ENCODE assay signal across 1 cellular context in the genomic region with DNA sequence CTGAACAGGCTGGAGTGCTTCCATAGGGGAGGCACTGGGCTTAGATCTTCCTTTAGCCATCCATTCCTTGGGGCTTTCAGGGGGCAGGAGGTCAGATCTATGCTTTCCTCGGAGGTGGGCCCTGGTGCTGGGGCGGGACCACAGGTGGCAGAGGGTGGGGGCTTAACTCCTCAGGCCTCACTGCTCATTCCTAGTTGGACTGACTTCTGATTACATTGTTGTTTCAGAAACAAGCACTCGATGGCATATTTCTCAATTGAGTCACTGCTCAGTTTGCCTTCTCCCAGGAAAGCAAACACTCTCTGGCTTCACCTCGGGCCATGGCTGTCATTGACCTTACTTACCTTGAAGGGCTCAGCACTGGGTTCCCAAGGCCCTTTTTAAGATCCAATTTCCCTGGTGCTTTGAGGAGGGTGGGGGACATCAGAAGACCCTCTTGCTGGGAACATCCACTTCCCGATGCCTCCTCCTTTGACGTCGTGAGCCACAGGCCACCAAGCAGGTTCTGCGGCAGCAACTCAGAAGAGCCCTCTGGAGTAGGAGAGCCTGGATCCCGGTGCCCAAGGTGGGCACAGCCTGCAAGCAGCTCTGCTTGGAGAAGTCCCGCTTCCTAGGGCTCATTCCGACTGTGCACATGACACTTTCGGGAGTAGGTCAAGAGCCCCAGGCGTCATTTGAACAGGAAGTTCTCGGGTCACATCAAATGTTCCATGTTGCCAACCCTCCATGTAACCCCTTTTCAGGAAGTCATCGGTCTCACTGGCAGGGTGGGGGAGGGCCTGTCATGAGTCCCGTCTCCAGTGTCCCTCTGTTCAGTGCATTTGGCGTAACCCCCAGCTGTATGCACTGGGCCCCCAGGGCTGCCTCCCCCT.
A peak's percentile ranks its signal among the peaks of the same experiment; 100 is the strongest.
TF ChIP-seq lines count a peak whose summit lies in the region.

No MANE protein-coding gene starts in this region.

TF ChIP-seq in HepG2, 621 proteins besides CTCF, POLR2A, EP300 and RAD21 (continued from another document and continues in another):
- TF ChIP-seq, protein P1, sequence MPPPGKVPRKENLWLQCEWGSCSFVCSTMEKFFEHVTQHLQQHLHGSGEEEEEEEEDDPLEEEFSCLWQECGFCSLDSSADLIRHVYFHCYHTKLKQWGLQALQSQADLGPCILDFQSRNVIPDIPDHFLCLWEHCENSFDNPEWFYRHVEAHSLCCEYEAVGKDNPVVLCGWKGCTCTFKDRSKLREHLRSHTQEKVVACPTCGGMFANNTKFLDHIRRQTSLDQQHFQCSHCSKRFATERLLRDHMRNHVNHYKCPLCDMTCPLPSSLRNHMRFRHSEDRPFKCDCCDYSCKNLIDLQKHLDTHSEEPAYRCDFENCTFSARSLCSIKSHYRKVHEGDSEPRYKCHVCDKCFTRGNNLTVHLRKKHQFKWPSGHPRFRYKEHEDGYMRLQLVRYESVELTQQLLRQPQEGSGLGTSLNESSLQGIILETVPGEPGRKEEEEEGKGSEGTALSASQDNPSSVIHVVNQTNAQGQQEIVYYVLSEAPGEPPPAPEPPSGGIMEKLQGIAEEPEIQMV (CRISPR knock-in tag; IDR thresholded peaks at IDR 0.05; ENCODE audit: low read depth): no peak
- TF ChIP-seq MAFG (CRISPR knock-in tag; IDR thresholded peaks at IDR 0.05): no peak
- TF ChIP-seq, protein P2, sequence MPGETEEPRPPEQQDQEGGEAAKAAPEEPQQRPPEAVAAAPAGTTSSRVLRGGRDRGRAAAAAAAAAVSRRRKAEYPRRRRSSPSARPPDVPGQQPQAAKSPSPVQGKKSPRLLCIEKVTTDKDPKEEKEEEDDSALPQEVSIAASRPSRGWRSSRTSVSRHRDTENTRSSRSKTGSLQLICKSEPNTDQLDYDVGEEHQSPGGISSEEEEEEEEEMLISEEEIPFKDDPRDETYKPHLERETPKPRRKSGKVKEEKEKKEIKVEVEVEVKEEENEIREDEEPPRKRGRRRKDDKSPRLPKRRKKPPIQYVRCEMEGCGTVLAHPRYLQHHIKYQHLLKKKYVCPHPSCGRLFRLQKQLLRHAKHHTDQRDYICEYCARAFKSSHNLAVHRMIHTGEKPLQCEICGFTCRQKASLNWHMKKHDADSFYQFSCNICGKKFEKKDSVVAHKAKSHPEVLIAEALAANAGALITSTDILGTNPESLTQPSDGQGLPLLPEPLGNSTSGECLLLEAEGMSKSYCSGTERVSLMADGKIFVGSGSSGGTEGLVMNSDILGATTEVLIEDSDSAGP (CRISPR knock-in tag; IDR thresholded peaks at IDR 0.05; ENCODE audit: borderline replicate concordance): no peak; the same call in 1 of the 2 replicates
- TF ChIP-seq, protein P3, sequence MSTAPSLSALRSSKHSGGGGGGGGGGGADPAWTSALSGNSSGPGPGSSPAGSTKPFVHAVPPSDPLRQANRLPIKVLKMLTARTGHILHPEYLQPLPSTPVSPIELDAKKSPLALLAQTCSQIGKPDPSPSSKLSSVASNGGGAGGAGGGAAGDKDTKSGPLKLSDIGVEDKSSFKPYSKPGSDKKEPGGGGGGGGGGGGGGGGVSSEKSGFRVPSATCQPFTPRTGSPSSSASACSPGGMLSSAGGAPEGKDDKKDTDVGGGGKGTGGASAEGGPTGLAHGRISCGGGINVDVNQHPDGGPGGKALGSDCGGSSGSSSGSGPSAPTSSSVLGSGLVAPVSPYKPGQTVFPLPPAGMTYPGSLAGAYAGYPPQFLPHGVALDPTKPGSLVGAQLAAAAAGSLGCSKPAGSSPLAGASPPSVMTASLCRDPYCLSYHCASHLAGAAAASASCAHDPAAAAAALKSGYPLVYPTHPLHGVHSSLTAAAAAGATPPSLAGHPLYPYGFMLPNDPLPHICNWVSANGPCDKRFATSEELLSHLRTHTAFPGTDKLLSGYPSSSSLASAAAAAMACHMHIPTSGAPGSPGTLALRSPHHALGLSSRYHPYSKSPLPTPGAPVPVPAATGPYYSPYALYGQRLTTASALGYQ (CRISPR knock-in tag; IDR thresholded peaks at IDR 0.05): no peak
- TF ChIP-seq SNAPC2 (CRISPR knock-in tag; IDR thresholded peaks at IDR 0.05): peak; percentile 31; the same call in 1 of the 2 replicates
- TF ChIP-seq EED (CRISPR knock-in tag; IDR thresholded peaks at IDR 0.05): no peak
- no peak for TF ChIP-seq SIX4 (CRISPR knock-in tag; IDR thresholded peaks at IDR 0.05)
- no peak for TF ChIP-seq ELF1 (CRISPR knock-in tag; IDR thresholded peaks at IDR 0.05)
- no peak for TF ChIP-seq SP4 (CRISPR knock-in tag; IDR thresholded peaks at IDR 0.05)
- no peak for TF ChIP-seq UBTF (CRISPR knock-in tag; IDR thresholded peaks at IDR 0.05)
- no peak for TF ChIP-seq ZFYVE20 (CRISPR knock-in tag; IDR thresholded peaks at IDR 0.05; ENCODE audit: borderline replicate concordance, low read depth)
- no peak for TF ChIP-seq ZNF841 (CRISPR knock-in tag; IDR thresholded peaks at IDR 0.05; ENCODE audit: borderline replicate concordance)
- 0 out of 2 replicates have a peak, but pooled peaks have one; percentile 65 for TF ChIP-seq ZNF343 (CRISPR knock-in tag; IDR thresholded peaks at IDR 0.05)
- TF ChIP-seq, protein P4, sequence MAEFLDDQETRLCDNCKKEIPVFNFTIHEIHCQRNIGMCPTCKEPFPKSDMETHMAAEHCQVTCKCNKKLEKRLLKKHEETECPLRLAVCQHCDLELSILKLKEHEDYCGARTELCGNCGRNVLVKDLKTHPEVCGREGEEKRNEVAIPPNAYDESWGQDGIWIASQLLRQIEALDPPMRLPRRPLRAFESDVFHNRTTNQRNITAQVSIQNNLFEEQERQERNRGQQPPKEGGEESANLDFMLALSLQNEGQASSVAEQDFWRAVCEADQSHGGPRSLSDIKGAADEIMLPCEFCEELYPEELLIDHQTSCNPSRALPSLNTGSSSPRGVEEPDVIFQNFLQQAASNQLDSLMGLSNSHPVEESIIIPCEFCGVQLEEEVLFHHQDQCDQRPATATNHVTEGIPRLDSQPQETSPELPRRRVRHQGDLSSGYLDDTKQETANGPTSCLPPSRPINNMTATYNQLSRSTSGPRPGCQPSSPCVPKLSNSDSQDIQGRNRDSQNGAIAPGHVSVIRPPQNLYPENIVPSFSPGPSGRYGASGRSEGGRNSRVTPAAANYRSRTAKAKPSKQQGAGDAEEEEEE (CRISPR knock-in tag; IDR thresholded peaks at IDR 0.05; ENCODE audit: borderline replicate concordance): no peak
- TF ChIP-seq HES4 (CRISPR knock-in tag; IDR thresholded peaks at IDR 0.05; ENCODE audit: borderline replicate concordance): no peak
- peak; percentile 69; the same call in 1 of the 2 replicates for TF ChIP-seq HNF1B (CRISPR knock-in tag; IDR thresholded peaks at IDR 0.05)
- TF ChIP-seq ZNF101 (CRISPR knock-in tag; IDR thresholded peaks at IDR 0.05; ENCODE audit: borderline replicate concordance, low read depth): no peak
- TF ChIP-seq TEAD3 (CRISPR knock-in tag; optimal IDR thresholded peaks at IDR 0.05; ENCODE audit: borderline replicate concordance): peak; percentile 97
- no peak for TF ChIP-seq ZNF597 (CRISPR knock-in tag; IDR thresholded peaks at IDR 0.05)
- TF ChIP-seq, protein P5, sequence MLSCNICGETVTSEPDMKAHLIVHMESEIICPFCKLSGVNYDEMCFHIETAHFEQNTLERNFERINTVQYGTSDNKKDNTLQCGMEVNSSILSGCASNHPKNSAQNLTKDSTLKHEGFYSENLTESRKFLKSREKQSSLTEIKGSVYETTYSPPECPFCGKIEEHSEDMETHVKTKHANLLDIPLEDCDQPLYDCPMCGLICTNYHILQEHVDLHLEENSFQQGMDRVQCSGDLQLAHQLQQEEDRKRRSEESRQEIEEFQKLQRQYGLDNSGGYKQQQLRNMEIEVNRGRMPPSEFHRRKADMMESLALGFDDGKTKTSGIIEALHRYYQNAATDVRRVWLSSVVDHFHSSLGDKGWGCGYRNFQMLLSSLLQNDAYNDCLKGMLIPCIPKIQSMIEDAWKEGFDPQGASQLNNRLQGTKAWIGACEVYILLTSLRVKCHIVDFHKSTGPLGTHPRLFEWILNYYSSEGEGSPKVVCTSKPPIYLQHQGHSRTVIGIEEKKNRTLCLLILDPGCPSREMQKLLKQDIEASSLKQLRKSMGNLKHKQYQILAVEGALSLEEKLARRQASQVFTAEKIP (CRISPR knock-in tag; IDR thresholded peaks at IDR 0.05; ENCODE audit: borderline replicate concordance): no peak
- TF ChIP-seq WIZ (CRISPR knock-in tag; IDR thresholded peaks at IDR 0.05): no peak
- no peak for TF ChIP-seq CERS6 (CRISPR knock-in tag; IDR thresholded peaks at IDR 0.05)
- TF ChIP-seq ZNF589 (CRISPR knock-in tag; conservative IDR thresholded peaks at IDR 0.05): no peak
- TF ChIP-seq ZNF264 (CRISPR knock-in tag; IDR thresholded peaks at IDR 0.05): no peak
- TF ChIP-seq ZNF282 (IDR thresholded peaks at IDR 0.05; ENCODE audit: partially characterized antibody): no peak
- no peak for TF ChIP-seq ZNF562 (CRISPR knock-in tag; IDR thresholded peaks at IDR 0.05; ENCODE audit: borderline replicate concordance)
- peak; percentile 93 for TF ChIP-seq ZNF614 (CRISPR knock-in tag; IDR thresholded peaks at IDR 0.05; ENCODE audit: borderline replicate concordance)
- TF ChIP-seq ZSCAN29 (CRISPR knock-in tag; conservative IDR thresholded peaks at IDR 0.05): no peak; the same call in 1 of the 2 replicates
- TF ChIP-seq CHD2 (IDR thresholded peaks at IDR 0.05; ENCODE audit: low read depth, low read length): no peak
- peak; percentile 47; the same call in 1 of the 2 replicates for TF ChIP-seq MTA1 (CRISPR knock-in tag; IDR thresholded peaks at IDR 0.05; ENCODE audit: borderline replicate concordance)
- no peak for TF ChIP-seq MZF1 (CRISPR knock-in tag; IDR thresholded peaks at IDR 0.05; ENCODE audit: borderline replicate concordance)
- no peak for TF ChIP-seq ZNF790 (CRISPR knock-in tag; IDR thresholded peaks at IDR 0.05; ENCODE audit: borderline replicate concordance)
- TF ChIP-seq MBNL3 (CRISPR knock-in tag; conservative IDR thresholded peaks at IDR 0.05): no peak
- TF ChIP-seq USF2 (IDR thresholded peaks at IDR 0.05; ENCODE audit: low read depth, low read length): no peak
- no peak for TF ChIP-seq USF2 (CRISPR knock-in tag; IDR thresholded peaks at IDR 0.05; ENCODE audit: borderline replicate concordance)
- peak; percentile 57; the same call in 1 of the 2 replicates for TF ChIP-seq GLI4 (CRISPR knock-in tag; IDR thresholded peaks at IDR 0.05; ENCODE audit: borderline replicate concordance)
- TF ChIP-seq TCF12 (IDR thresholded peaks at IDR 0.05): no peak
- no peak for TF ChIP-seq TCF12 (CRISPR knock-in tag; IDR thresholded peaks at IDR 0.05)
- TF ChIP-seq FOSL2 (CRISPR knock-in tag; IDR thresholded peaks at IDR 0.05): peak; percentile 98
- TF ChIP-seq SP5 (CRISPR knock-in tag; IDR thresholded peaks at IDR 0.05; ENCODE audit: borderline replicate concordance, low read depth): peak; percentile 81
- TF ChIP-seq SNRNP70 (IDR thresholded peaks at IDR 0.05; ENCODE audit: low read depth, low read length): no peak
- no peak for TF ChIP-seq SMAD9 (CRISPR knock-in tag; IDR thresholded peaks at IDR 0.05)
- TF ChIP-seq KDM2A (CRISPR knock-in tag; IDR thresholded peaks at IDR 0.05; ENCODE audit: borderline replicate concordance, low read depth): peak; percentile 36; the same call in 1 of the 2 replicates
